8 cellular contexts compared by ENCODE assay signal in the genomic region with DNA sequence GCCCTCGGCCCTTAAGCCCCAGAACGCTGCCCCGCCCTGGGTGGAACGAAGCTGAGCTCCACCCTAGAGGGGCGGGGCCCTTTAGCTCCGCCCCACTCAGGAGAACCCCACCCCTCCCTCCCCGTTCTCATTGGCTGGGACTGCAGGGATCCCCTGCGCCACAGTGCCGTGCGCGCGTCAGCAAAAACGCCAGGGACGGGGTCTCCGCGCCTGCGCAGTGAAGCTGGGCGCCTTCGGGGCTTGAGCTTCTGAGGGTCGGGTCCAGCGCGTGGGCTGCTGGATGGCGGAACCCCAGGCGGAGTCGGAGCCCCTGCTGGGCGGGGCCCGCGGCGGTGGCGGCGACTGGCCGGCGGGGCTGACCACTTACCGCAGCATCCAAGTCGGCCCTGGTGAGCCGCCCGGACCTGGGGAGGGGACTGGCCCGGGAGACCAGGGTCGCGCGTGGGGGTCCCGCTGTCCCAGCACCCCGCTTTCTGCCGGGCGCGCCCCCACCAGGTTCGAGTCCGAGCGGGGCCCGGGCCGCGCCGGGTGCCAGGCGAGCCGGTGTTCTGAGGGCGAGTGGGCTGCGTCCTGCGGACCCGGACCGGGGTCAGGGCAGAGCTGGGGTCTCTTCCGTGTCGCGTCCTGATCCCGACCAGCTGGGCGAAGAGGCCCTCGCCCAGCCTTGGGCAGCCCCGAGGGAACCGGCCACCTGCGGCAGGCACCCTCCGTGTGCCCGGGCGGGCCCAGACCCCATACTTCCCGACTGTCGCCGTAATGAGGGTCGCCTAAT. TPM values are rescaled to one million over a fixed set of nuclear protein-coding genes. Genes with fewer than 3 reads are reported as not detected.
A peak's percentile ranks its signal among the peaks of the same experiment; 100 is the strongest.
DNase-seq lines count a peak whose midpoint lies in the region; ATAC-seq and TF ChIP-seq lines count a peak whose summit lies in the region.

A gene (plus strand): TSS at position 215 of the 772 bp plus-strand sequence. CDS start 66 bp downstream, at position 281.

- H3K27ac ChIP-seq in CD4-positive, CD25-positive, alpha-beta regulatory T cell (ENCODE audit: insufficient read depth, low read length, poor library complexity, severe bottlenecking) = peak within 1 kb of the TSS; percentile 96
- peak within 1 kb of the TSS in 57 of 59 donors; percentile 23 to 96 (median 83) for H3K27ac ChIP-seq in dorsolateral prefrontal cortex

- no peaks in the 10 kb centered on the region for H3K9me3 ChIP-seq in CD4-positive, CD25-positive, alpha-beta regulatory T cell (ENCODE audit: control insufficient read depth in 2 of 2, low read length in 2 of 2)

- peaks cover 16 to 48% (median 24%) of the 10 kb centered on the region in 4 donors for H3K4me1 Mint-ChIP-seq in CD4-positive, CD25-positive, alpha-beta regulatory T cell
- peaks cover 17% of the 10 kb centered on the region for H3K4me1 Mint-ChIP-seq in activated CD4-positive, alpha-beta memory T cell treated with anti-CD3 and anti-CD28 coated beads for 36 hours (ENCODE audit: low read depth)

- H3K27ac Mint-ChIP-seq in CD4-positive, CD25-positive, alpha-beta regulatory T cell = peak within 1 kb of the TSS; percentile 92 to 95 (median 92)
- peak within 1 kb of the TSS; percentile 71 for H3K27ac Mint-ChIP-seq in activated CD4-positive, alpha-beta memory T cell treated with anti-CD3 and anti-CD28 coated beads for 36 hours

- no peaks in the 10 kb centered on the region for H3K9me3 Mint-ChIP-seq in CD4-positive, CD25-positive, alpha-beta regulatory T cell
- no peaks in the 10 kb centered on the region for H3K9me3 Mint-ChIP-seq in activated CD4-positive, alpha-beta memory T cell treated with anti-CD3 and anti-CD28 coated beads for 36 hours

- CTCF ChIA-PET in activated CD4-positive, alpha-beta memory T cell treated with anti-CD3 and anti-CD28 coated beads for 36 hours (lab: Charles Lee) = no interaction called here

- peaks cover 14% of the 10 kb centered on the region for H3K27me3 Mint-ChIP-seq in CD4-positive, CD25-positive, alpha-beta regulatory T cell
- peaks cover 2% of the 10 kb centered on the region for H3K27me3 Mint-ChIP-seq in activated CD4-positive, alpha-beta memory T cell treated with anti-CD3 and anti-CD28 coated beads for 36 hours

- no peaks in the 10 kb centered on the region for H3K36me3 ChIP-seq in CD4-positive, CD25-positive, alpha-beta regulatory T cell (ENCODE audit: control insufficient read depth, insufficient read depth, low read length)

- no peak for TF ChIP-seq POLR2A in lower leg skin (IDR thresholded peaks at IDR 0.05)

- 0% methylated on average over 19 to 46 of the region's 76 CpGs for WGBS in lower leg skin, 2 donors

- DNase-seq in CD4-positive, CD25-positive, alpha-beta regulatory T cell = peak; percentile 90 to 98 (median 93)
- DNase-seq in HK-2 (ENCODE audit: unreplicated experiment) (peak; percentile 85), NCI-H82 treated with DMSO at 0.1 percent for 48 hours (lab: John Stamatoyannopoulos, UW; ENCODE audit: unreplicated experiment) (peak; percentile 75), dorsolateral prefrontal cortex (peak; percentile 86 to 94 (median 92)), lower leg skin (ENCODE audit: low spot score in 2 of 2) (peak; percentile 88 to 97)
- peak; percentile 94 for DNase-seq in activated CD4-positive, alpha-beta memory T cell treated with anti-CD3 and anti-CD28 coated beads for 36 hours
- DNase-seq in stimulated activated CD4-positive, alpha-beta T cell treated with anti-CD3 and anti-CD28 coated beads, Interleukin-4, amount 100 ng/mL, for 4 hours = peak; percentile 90 to 91

- H3K4me1 ChIP-seq in CD4-positive, CD25-positive, alpha-beta regulatory T cell (ENCODE audit: control insufficient read depth, insufficient read depth, low read length, poor library complexity, severe bottlenecking) = peaks cover 29% of the 10 kb centered on the region

- TF ChIP-seq CTCF in dorsolateral prefrontal cortex (IDR thresholded peaks at IDR 0.05 in 54 of 56, conservative IDR thresholded peaks at IDR 0.05 in 2 of 56; ENCODE audit: low read depth in 1 of 56, partially characterized antibody in 56 of 56) (peak in 16 of 56 donors; percentile 6 to 44 (median 22)), lower leg skin (IDR thresholded peaks at IDR 0.05) (no peak)

- H3K4me3 ChIP-seq in CD4-positive, CD25-positive, alpha-beta regulatory T cell (ENCODE audit: low read depth, low read length) = peak within 1 kb of the TSS; percentile 83
- H3K4me3 ChIP-seq in dorsolateral prefrontal cortex (peak within 1 kb of the TSS; percentile 66 to 100 (median 95)), lower leg skin (ENCODE audit: low read depth, poor library complexity, severe bottlenecking) (peak within 1 kb of the TSS; percentile 81)

- intact Hi-C loops in activated CD4-positive, alpha-beta memory T cell treated with anti-CD3 and anti-CD28 coated beads for 36 hours (cut with micrococcal nuclease) = loop anchor here (2.0 to 5.0 kb wide), 2 partner anchors 146 to 207 kb away; a partner anchor contains a TSS
- intact Hi-C loops in dorsolateral prefrontal cortex (cut with DNase I) (loop anchor here in 1 of 2 donors (10.0 kb wide), 1 partner anchor 144 kb away; a partner anchor contains a TSS), lower leg skin (cut with DNase I; ENCODE audit: low total_unique reads) (no loop called here)

- H3K4me3 Mint-ChIP-seq in CD4-positive, CD25-positive, alpha-beta regulatory T cell = peak within 1 kb of the TSS; percentile 84 to 95 (median 88)
- peak within 1 kb of the TSS; percentile 76 for H3K4me3 Mint-ChIP-seq in activated CD4-positive, alpha-beta memory T cell treated with anti-CD3 and anti-CD28 coated beads for 36 hours

- POLR2A ChIA-PET in activated CD4-positive, alpha-beta memory T cell treated with anti-CD3 and anti-CD28 coated beads for 36 hours (lab: Charles Lee) = interaction anchor here (0.9 to 1.0 kb wide), 2 partner anchors 16 to 38 kb away, joined by 3 read pairs; no protein-coding TSS in a partner anchor

- no peaks in the 10 kb centered on the region for H3K36me3 Mint-ChIP-seq in CD4-positive, CD25-positive, alpha-beta regulatory T cell
- H3K36me3 Mint-ChIP-seq in activated CD4-positive, alpha-beta memory T cell treated with anti-CD3 and anti-CD28 coated beads for 36 hours = no peaks in the 10 kb centered on the region

- H3K27me3 ChIP-seq in CD4-positive, CD25-positive, alpha-beta regulatory T cell (ENCODE audit: control insufficient read depth, insufficient read depth, low read length) = no peaks in the 10 kb centered on the region
- no peaks in the 10 kb centered on the region for H3K27me3 ChIP-seq in dorsolateral prefrontal cortex

- ATAC-seq in CD4-positive, CD25-positive, alpha-beta regulatory T cell (ENCODE audit: low read depth in 2 of 2) = peak; percentile 98 to 99
- peak; percentile 73 for ATAC-seq in GM19438 (IDR thresholded peaks at IDR 0.05; ENCODE audit: low read depth, unreplicated experiment)

RNA-seq across cellular contexts. Expression of the gene that starts here (rescaled TPM):
- total RNA-seq in CD4-positive, CD25-positive, alpha-beta regulatory T cell = 20.5 TPM
- polyA plus RNA-seq in CD4-positive, CD25-positive, alpha-beta regulatory T cell = 1 to 10 TPM; 5.9 to 8.3 (median 6.3) TPM
- 10 to 100 TPM; 12.0 to 12.8 TPM for total RNA-seq in activated CD4-positive, alpha-beta memory T cell treated with anti-CD3 and anti-CD28 coated beads for 36 hours
- total RNA-seq in dorsolateral prefrontal cortex (10 to 100 TPM; 15.3 to 43.5 (median 27.6) TPM), lower leg skin (10 to 100 TPM; 12.7 to 16.9 (median 14.2) TPM)

Comparison
In these comparisons a context has a peak if more than half of its experiments do, and no peak if none do; other contexts are left out.
1. Peak in every context shown above with its lines: DNase-seq, ATAC-seq, H3K4me3 ChIP-seq and H3K27ac ChIP-seq.